ENCODE assay signal across 8 cellular contexts in genomic region chr19:43463381-43464088, GRCh38. TPM values are rescaled to one million over a fixed set of nuclear protein-coding genes. Genes with fewer than 3 reads are reported as not detected.
DNase-seq lines count a peak whose midpoint lies in the region; ATAC-seq and TF ChIP-seq lines count a peak whose summit lies in the region.

No MANE protein-coding gene starts in this region.

- peak overlapping the region; percentile 94 for H3K27ac Mint-ChIP-seq in chondrocyte (ENCODE audit: unreplicated experiment)

- peak overlapping the region; percentile 95 for H3K4me3 Mint-ChIP-seq in chondrocyte (ENCODE audit: unreplicated experiment)

- POLR2A ChIA-PET in AG04450 (lab: Yijun Ruan, JAX), result interaction anchor here (0.5 to 2.1 kb wide), 9 partner anchors 10 to 205 kb away, joined by 3 to 12 read pairs (median 3); partner anchors contain the start of gene PHLDB3

- H3K4me1 Mint-ChIP-seq in chondrocyte (ENCODE audit: low read depth), result peaks cover 8% of the 10 kb centered on the region

- DNase-seq in AG04450 (ENCODE audit: low read depth, low spot score), result peak; percentile 62
- peak; percentile 85 for DNase-seq in NCI-H2227 treated with DMSO at 0.1 percent for 48 hours (lab: John Stamatoyannopoulos, UW)
- DNase-seq in activated CD4-positive, alpha-beta T cell treated with anti-CD3 and anti-CD28 coated beads for 24 hours (ENCODE audit: low read depth in 2 of 2), result peak; percentile 99 to 100
- peak; percentile 95 for DNase-seq in chondrocyte (ENCODE audit: low spot score)
- peak; percentile 85 for DNase-seq in kidney glomerular epithelial cell (lab: John Stamatoyannopoulos, UW)
- DNase-seq in stimulated activated CD4-positive, alpha-beta T cell treated with anti-CD3 and anti-CD28 coated beads, Interleukin-15, amount 100 ng/mL, for 24 hours, result peak; percentile 100

- peak; percentile 82 for ATAC-seq in GM18867 (IDR thresholded peaks at IDR 0.05; ENCODE audit: unreplicated experiment)
- ATAC-seq in HG03108 (IDR thresholded peaks at IDR 0.05; ENCODE audit: unreplicated experiment), result peak; percentile 79

- H3K36me3 Mint-ChIP-seq in chondrocyte (ENCODE audit: low read depth), result peaks cover 3% of the 10 kb centered on the region

- H3K27me3 Mint-ChIP-seq in chondrocyte (ENCODE audit: low read depth), result no peaks in the 10 kb centered on the region

- H3K9me3 Mint-ChIP-seq in chondrocyte (ENCODE audit: low read depth), result no peaks in the 10 kb centered on the region

- TF ChIP-seq CTCF in AG04450 (IDR thresholded peaks at IDR 0.05; ENCODE audit: low read depth, low read length) (no peak), chondrocyte (IDR thresholded peaks at IDR 0.05) (no peak)

- peak overlapping the region; percentile 79 for H3K4me3 ChIP-seq in AG04450 (ENCODE audit: low read depth, low read length)

- peak overlapping the region; percentile 47 for H3K27ac ChIP-seq in AG04450 (ENCODE audit: low read depth, low read length)

- CTCF ChIA-PET in AG04450 (lab: Charles Lee), result interaction anchor here (0.7 to 2.3 kb wide), 8 partner anchors 15 to 867 kb away, joined by 3 to 15 read pairs (median 8); partner anchors contain the start of gene PHLDB3

- H3K27me3 ChIP-seq in AG04450 (ENCODE audit: control insufficient read depth, insufficient read depth, low read length), result peaks cover 7% of the 10 kb centered on the region

- H3K9me3 ChIP-seq in AG04450 (ENCODE audit: control insufficient read depth, insufficient read depth, low read length), result peaks cover 14% of the 10 kb centered on the region

RNA-seq across cellular contexts. Expression of gene LYPD3, which starts 1.9 kb away (rescaled TPM):
- 0.60 and 1.0 TPM in 2 replicates for polyA plus RNA-seq in AG04450 (2011; rRNA removed)
- 0.39 and 0.83 TPM in 2 replicates for polyA minus RNA-seq in AG04450 (2011; rRNA and poly(A)+ RNA removed)
- 0.39 to 1.0 TPM (median 0.59 TPM) in 3 replicates for total RNA-seq in chondrocyte

RNA-seq across cellular contexts. Expression of gene PHLDB3, which starts 41.0 kb away (rescaled TPM):
- polyA plus RNA-seq in AG04450 (2011; rRNA removed), result 4.2 and 5.9 TPM in 2 replicates
- polyA minus RNA-seq in AG04450 (2011; rRNA and poly(A)+ RNA removed), result 3.7 and 3.8 TPM in 2 replicates
- total RNA-seq in chondrocyte, result 4.5 to 8.1 TPM (median 7.0 TPM) in 3 replicates

RNA-seq across cellular contexts. Expression of gene TEX101, which starts 48.8 kb away (rescaled TPM):
- not detected in 2 replicates for polyA plus RNA-seq in AG04450 (2011; rRNA removed)
- polyA minus RNA-seq in AG04450 (2011; rRNA and poly(A)+ RNA removed), result not detected in 2 replicates
- not detected in 3 replicates for total RNA-seq in chondrocyte

Comparison
In these comparisons a context has a peak if more than half of its experiments do, and no peak if none do; other contexts are left out.
1. Peak in every context shown above with its lines: DNase-seq, ATAC-seq, H3K4me3 ChIP-seq and H3K27ac ChIP-seq.